20 cellular contexts compared by ENCODE assay signal in genomic region chr12:104230304-104230703, GRCh38.
"Had no signal": no experiment of that assay in that cellular context is flagged by ENCODE, and none has a peak within 500 bp of the region (broad histone marks: within the 10 kb centered on the region; RNA-seq: fewer than 3 reads in every experiment).

No MANE protein-coding gene starts in this region.

- H3K27ac Mint-ChIP-seq: activated CD4-positive, alpha-beta memory T cell treated with anti-CD3 and anti-CD28 coated beads, Interleukin-2, amount 10 ng/mL, durations not matched to agents 7 days and 5 days; activated naive CD8-positive, alpha-beta T cell treated with anti-CD3 and anti-CD28 coated beads, Interleukin-2, amount 10 ng/mL, durations not matched to agents 7 days and 5 days; activated T-cell treated with anti-CD3 and anti-CD28 coated beads, Interleukin-2, amount 50 U/mL, for 72 hours; brain; naive B cell; stimulated activated naive CD8-positive, alpha-beta T cell treated with anti-CD3 and anti-CD28 coated beads, Interleukin-15, Interleukin-2, amounts not matched to agents 100 ng/mL and 50 ng/mL, for 24 hours; T-helper 17 cell had no signal

- H3K79me2 ChIP-seq: hepatocyte had no signal

- H3K36me3 Mint-ChIP-seq: naive B cell had no signal

- H3K36me3 ChIP-seq: right atrium auricular region, suprapubic skin, upper lobe of left lung had no signal

- H3K27me3 ChIP-seq: hepatocyte, right atrium auricular region, suprapubic skin, upper lobe of left lung had no signal

- H3K27ac ChIP-seq: epithelial cell of prostate, hepatocyte, right atrium auricular region, skin epidermis, suprapubic skin, upper lobe of left lung had no signal

- H3K4me1 ChIP-seq: right atrium auricular region, suprapubic skin, upper lobe of left lung had no signal

- H3K4me2 ChIP-seq: hepatocyte had no signal

- H3K4me3 ChIP-seq: hepatocyte, right atrium auricular region, skin epidermis, suprapubic skin, upper lobe of left lung had no signal

- H2AFZ ChIP-seq: hepatocyte had no signal

- H3K4me1 Mint-ChIP-seq: activated CD4-positive, alpha-beta memory T cell treated with anti-CD3 and anti-CD28 coated beads, Interleukin-2, amount 10 ng/mL, durations not matched to agents 7 days and 5 days; activated naive CD8-positive, alpha-beta T cell treated with anti-CD3 and anti-CD28 coated beads, Interleukin-2, amount 10 ng/mL, durations not matched to agents 7 days and 5 days; brain; central memory CD8-positive, alpha-beta T cell; naive B cell; T-helper 17 cell had no signal

- H3K4me3 Mint-ChIP-seq: activated CD4-positive, alpha-beta memory T cell treated with anti-CD3 and anti-CD28 coated beads, Interleukin-2, amount 10 ng/mL, durations not matched to agents 7 days and 5 days; activated naive CD8-positive, alpha-beta T cell treated with anti-CD3 and anti-CD28 coated beads, Interleukin-2, amount 10 ng/mL, durations not matched to agents 7 days and 5 days; activated T-cell treated with anti-CD3 and anti-CD28 coated beads, Interleukin-2, amount 50 U/mL, for 72 hours; brain; central memory CD8-positive, alpha-beta T cell; naive B cell; stimulated activated naive CD8-positive, alpha-beta T cell treated with anti-CD3 and anti-CD28 coated beads, Interleukin-15, Interleukin-2, amounts not matched to agents 100 ng/mL and 50 ng/mL, for 24 hours; T-helper 17 cell had no signal

- H3K27me3 Mint-ChIP-seq: brain, naive B cell had no signal

- DNase-seq: activated CD4-positive, alpha-beta memory T cell treated with anti-CD3 and anti-CD28 coated beads, Interleukin-2, amount 10 ng/mL, durations not matched to agents 7 days and 5 days; activated CD4-positive, alpha-beta T cell treated with anti-CD3 and anti-CD28 coated beads for 4 hours; activated gamma-delta T cell; activated naive CD8-positive, alpha-beta T cell treated with anti-CD3 and anti-CD28 coated beads, Interleukin-2, amount 10 ng/mL, durations not matched to agents 7 days and 5 days; activated T-cell treated with anti-CD3 and anti-CD28 coated beads, Interleukin-2, amount 50 U/mL, for 72 hours; effector CD8-positive, alpha-beta T cell; islet precursor cell; mammary epithelial cell; naive B cell; nucleus accumbens; T-helper 17 cell; upper lobe of left lung had no signal
